ENCODE assay signal across 1 cellular context in the genomic region with DNA sequence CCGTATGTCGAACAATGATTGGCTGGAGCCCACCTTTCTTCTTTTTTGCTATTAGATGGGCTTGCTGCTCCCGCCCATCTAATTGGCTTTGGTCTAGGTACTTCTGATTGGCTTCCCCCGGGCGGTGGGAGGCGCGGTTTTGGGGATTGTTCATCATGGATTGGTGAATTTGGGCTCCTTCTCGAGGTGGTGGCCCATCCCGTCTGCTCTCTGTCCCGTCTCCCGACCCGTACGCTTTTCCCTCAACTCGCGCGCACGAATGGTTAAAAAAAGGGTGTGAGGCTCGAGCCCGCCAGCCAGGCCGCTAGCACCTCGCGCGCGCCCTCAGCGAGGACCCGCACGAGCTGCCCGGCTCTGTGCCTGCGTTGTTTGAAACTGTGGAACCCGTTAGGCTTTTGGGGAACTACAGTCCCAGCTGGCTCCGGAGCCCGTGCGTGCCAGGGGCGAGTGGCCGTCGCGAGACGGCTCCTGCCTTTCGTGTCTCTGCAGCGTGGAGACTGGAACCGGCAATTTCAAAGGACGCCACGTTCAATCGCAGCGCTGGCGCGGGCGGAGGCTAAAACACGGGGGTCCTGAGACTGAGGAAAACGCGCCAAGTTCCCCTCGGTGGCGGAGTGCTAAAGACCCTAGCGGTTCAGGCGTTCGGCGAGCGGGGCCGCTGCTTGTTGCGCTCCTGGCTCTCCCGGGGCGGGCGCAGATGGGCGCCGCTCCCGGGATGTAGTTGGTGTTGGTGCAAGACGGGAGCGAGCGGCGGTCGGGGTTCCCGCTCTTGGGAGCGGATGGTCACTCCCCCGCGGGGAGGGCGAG.
TF ChIP-seq lines count a peak whose summit lies in the region.

A gene with protein sequence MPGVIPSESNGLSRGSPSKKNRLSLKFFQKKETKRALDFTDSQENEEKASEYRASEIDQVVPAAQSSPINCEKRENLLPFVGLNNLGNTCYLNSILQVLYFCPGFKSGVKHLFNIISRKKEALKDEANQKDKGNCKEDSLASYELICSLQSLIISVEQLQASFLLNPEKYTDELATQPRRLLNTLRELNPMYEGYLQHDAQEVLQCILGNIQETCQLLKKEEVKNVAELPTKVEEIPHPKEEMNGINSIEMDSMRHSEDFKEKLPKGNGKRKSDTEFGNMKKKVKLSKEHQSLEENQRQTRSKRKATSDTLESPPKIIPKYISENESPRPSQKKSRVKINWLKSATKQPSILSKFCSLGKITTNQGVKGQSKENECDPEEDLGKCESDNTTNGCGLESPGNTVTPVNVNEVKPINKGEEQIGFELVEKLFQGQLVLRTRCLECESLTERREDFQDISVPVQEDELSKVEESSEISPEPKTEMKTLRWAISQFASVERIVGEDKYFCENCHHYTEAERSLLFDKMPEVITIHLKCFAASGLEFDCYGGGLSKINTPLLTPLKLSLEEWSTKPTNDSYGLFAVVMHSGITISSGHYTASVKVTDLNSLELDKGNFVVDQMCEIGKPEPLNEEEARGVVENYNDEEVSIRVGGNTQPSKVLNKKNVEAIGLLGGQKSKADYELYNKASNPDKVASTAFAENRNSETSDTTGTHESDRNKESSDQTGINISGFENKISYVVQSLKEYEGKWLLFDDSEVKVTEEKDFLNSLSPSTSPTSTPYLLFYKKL (plus strand): TSS at position 584 of the 807 bp plus-strand sequence. CDS start 2,819 bp downstream, outside the sequence.

TF ChIP-seq in HEK293, 187 proteins besides CTCF, POLR2A, EP300 and RAD21 (continued from another document and continues in another):
- TF ChIP-seq, protein P1, sequence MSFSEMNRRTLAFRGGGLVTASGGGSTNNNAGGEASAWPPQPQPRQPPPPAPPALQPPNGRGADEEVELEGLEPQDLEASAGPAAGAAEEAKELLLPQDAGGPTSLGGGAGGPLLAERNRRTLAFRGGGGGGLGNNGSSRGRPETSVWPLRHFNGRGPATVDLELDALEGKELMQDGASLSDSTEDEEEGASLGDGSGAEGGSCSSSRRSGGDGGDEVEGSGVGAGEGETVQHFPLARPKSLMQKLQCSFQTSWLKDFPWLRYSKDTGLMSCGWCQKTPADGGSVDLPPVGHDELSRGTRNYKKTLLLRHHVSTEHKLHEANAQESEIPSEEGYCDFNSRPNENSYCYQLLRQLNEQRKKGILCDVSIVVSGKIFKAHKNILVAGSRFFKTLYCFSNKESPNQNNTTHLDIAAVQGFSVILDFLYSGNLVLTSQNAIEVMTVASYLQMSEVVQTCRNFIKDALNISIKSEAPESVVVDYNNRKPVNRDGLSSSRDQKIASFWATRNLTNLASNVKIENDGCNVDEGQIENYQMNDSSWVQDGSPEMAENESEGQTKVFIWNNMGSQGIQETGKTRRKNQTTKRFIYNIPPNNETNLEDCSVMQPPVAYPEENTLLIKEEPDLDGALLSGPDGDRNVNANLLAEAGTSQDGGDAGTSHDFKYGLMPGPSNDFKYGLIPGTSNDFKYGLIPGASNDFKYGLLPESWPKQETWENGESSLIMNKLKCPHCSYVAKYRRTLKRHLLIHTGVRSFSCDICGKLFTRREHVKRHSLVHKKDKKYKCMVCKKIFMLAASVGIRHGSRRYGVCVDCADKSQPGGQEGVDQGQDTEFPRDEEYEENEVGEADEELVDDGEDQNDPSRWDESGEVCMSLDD (tag by site-specific recombination; IDR thresholded peaks at IDR 0.05) = peak; percentile 76; the same call in 1 of the 2 replicates
- TF ChIP-seq ZNF24 (tag by site-specific recombination; IDR thresholded peaks at IDR 0.05) (peak; percentile 80; the same call in 1 of the 2 replicates), FEZF1 (tag by site-specific recombination; IDR thresholded peaks at IDR 0.05) (peak; percentile 6; the same call in 1 of the 2 replicates), ZBTB8A (tag by site-specific recombination; IDR thresholded peaks at IDR 0.05) (peak; percentile 80; the same call in 1 of the 2 replicates), ZNF600 (tag by site-specific recombination; IDR thresholded peaks at IDR 0.05) (peak; percentile 61; the same call in 1 of the 2 replicates), KLF10 (tag by site-specific recombination; IDR thresholded peaks at IDR 0.05) (peak; percentile 97), ZNF394 (tag by site-specific recombination; IDR thresholded peaks at IDR 0.05; ENCODE audit: borderline replicate concordance) (peak; percentile 65), ZNF341 (tag by site-specific recombination; IDR thresholded peaks at IDR 0.05; ENCODE audit: low read depth) (peak; percentile 99), ZNF610 (tag by site-specific recombination; IDR thresholded peaks at IDR 0.05; ENCODE audit: borderline replicate concordance) (peak; percentile 60; the same call in 1 of the 2 replicates), ZFHX2 (tag by site-specific recombination; conservative IDR thresholded peaks at IDR 0.05) (peak; percentile 64), SP7 (tag by site-specific recombination; IDR thresholded peaks at IDR 0.05) (peak; percentile 87), SCRT1 (tag by site-specific recombination; IDR thresholded peaks at IDR 0.05; ENCODE audit: borderline replicate concordance) (peak; percentile 84), KLF1 (tag by site-specific recombination; IDR thresholded peaks at IDR 0.05) (peak; percentile 26), ZNF140 (tag by site-specific recombination; IDR thresholded peaks at IDR 0.05) (no peak), ZNF391 (tag by site-specific recombination; IDR thresholded peaks at IDR 0.05; ENCODE audit: borderline replicate concordance, low read depth) (peak; percentile 65; the same call in 1 of the 2 replicates), SCRT2 (tag by site-specific recombination; IDR thresholded peaks at IDR 0.05) (peak; percentile 96), ZNF311 (tag by site-specific recombination; IDR thresholded peaks at IDR 0.05; ENCODE audit: borderline replicate concordance) (no peak), ZNF121 (tag by site-specific recombination; IDR thresholded peaks at IDR 0.05) (peak; percentile 13; the same call in 1 of the 2 replicates), ZNF426 (tag by site-specific recombination; IDR thresholded peaks at IDR 0.05) (no peak), ZNF404 (tag by site-specific recombination; IDR thresholded peaks at IDR 0.05) (no peak)
- TF ChIP-seq, protein P2, sequence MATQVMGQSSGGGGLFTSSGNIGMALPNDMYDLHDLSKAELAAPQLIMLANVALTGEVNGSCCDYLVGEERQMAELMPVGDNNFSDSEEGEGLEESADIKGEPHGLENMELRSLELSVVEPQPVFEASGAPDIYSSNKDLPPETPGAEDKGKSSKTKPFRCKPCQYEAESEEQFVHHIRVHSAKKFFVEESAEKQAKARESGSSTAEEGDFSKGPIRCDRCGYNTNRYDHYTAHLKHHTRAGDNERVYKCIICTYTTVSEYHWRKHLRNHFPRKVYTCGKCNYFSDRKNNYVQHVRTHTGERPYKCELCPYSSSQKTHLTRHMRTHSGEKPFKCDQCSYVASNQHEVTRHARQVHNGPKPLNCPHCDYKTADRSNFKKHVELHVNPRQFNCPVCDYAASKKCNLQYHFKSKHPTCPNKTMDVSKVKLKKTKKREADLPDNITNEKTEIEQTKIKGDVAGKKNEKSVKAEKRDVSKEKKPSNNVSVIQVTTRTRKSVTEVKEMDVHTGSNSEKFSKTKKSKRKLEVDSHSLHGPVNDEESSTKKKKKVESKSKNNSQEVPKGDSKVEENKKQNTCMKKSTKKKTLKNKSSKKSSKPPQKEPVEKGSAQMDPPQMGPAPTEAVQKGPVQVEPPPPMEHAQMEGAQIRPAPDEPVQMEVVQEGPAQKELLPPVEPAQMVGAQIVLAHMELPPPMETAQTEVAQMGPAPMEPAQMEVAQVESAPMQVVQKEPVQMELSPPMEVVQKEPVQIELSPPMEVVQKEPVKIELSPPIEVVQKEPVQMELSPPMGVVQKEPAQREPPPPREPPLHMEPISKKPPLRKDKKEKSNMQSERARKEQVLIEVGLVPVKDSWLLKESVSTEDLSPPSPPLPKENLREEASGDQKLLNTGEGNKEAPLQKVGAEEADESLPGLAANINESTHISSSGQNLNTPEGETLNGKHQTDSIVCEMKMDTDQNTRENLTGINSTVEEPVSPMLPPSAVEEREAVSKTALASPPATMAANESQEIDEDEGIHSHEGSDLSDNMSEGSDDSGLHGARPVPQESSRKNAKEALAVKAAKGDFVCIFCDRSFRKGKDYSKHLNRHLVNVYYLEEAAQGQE (tag by site-specific recombination; IDR thresholded peaks at IDR 0.05) = peak; percentile 22; the same call in 1 of the 2 replicates
- TF ChIP-seq, protein P3, sequence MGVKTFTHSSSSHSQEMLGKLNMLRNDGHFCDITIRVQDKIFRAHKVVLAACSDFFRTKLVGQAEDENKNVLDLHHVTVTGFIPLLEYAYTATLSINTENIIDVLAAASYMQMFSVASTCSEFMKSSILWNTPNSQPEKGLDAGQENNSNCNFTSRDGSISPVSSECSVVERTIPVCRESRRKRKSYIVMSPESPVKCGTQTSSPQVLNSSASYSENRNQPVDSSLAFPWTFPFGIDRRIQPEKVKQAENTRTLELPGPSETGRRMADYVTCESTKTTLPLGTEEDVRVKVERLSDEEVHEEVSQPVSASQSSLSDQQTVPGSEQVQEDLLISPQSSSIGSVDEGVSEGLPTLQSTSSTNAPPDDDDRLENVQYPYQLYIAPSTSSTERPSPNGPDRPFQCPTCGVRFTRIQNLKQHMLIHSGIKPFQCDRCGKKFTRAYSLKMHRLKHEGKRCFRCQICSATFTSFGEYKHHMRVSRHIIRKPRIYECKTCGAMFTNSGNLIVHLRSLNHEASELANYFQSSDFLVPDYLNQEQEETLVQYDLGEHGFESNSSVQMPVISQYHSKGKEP (tag by site-specific recombination; IDR thresholded peaks at IDR 0.05) = peak; percentile 16; the same call in 1 of the 2 replicates
- TF ChIP-seq, protein P4, sequence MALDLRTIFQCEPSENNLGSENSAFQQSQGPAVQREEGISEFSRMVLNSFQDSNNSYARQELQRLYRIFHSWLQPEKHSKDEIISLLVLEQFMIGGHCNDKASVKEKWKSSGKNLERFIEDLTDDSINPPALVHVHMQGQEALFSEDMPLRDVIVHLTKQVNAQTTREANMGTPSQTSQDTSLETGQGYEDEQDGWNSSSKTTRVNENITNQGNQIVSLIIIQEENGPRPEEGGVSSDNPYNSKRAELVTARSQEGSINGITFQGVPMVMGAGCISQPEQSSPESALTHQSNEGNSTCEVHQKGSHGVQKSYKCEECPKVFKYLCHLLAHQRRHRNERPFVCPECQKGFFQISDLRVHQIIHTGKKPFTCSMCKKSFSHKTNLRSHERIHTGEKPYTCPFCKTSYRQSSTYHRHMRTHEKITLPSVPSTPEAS (tag by site-specific recombination; IDR thresholded peaks at IDR 0.05) = no peak
- TF ChIP-seq, protein P5, sequence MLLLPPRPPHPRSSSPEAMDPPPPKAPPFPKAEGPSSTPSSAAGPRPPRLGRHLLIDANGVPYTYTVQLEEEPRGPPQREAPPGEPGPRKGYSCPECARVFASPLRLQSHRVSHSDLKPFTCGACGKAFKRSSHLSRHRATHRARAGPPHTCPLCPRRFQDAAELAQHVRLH (tag by site-specific recombination; IDR thresholded peaks at IDR 0.05) = peak; percentile 46; the same call in 1 of the 2 replicates
- TF ChIP-seq, protein P6, sequence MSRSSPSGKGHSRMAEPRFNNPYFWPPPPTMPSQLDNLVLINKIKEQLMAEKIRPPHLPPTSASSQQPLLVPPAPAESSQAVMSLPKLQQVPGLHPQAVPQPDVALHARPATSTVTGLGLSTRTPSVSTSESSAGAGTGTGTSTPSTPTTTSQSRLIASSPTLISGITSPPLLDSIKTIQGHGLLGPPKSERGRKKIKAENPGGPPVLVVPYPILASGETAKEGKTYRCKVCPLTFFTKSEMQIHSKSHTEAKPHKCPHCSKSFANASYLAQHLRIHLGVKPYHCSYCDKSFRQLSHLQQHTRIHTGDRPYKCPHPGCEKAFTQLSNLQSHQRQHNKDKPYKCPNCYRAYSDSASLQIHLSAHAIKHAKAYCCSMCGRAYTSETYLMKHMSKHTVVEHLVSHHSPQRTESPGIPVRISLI (tag by site-specific recombination; IDR thresholded peaks at IDR 0.05) = peak; percentile 99
- TF ChIP-seq, protein P7, sequence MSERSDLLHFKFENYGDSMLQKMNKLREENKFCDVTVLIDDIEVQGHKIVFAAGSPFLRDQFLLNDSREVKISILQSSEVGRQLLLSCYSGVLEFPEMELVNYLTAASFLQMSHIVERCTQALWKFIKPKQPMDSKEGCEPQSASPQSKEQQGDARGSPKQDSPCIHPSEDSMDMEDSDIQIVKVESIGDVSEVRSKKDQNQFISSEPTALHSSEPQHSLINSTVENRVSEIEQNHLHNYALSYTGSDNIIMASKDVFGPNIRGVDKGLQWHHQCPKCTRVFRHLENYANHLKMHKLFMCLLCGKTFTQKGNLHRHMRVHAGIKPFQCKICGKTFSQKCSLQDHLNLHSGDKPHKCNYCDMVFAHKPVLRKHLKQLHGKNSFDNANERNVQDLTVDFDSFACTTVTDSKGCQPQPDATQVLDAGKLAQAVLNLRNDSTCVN (tag by site-specific recombination; optimal IDR thresholded peaks at IDR 0.05) = peak; percentile 96
- TF ChIP-seq, protein P8, sequence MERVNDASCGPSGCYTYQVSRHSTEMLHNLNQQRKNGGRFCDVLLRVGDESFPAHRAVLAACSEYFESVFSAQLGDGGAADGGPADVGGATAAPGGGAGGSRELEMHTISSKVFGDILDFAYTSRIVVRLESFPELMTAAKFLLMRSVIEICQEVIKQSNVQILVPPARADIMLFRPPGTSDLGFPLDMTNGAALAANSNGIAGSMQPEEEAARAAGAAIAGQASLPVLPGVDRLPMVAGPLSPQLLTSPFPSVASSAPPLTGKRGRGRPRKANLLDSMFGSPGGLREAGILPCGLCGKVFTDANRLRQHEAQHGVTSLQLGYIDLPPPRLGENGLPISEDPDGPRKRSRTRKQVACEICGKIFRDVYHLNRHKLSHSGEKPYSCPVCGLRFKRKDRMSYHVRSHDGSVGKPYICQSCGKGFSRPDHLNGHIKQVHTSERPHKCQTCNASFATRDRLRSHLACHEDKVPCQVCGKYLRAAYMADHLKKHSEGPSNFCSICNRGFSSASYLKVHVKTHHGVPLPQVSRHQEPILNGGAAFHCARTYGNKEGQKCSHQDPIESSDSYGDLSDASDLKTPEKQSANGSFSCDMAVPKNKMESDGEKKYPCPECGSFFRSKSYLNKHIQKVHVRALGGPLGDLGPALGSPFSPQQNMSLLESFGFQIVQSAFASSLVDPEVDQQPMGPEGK (tag by site-specific recombination; IDR thresholded peaks at IDR 0.05) = peak; percentile 57; the same call in 1 of the 2 replicates
- TF ChIP-seq, protein P9, sequence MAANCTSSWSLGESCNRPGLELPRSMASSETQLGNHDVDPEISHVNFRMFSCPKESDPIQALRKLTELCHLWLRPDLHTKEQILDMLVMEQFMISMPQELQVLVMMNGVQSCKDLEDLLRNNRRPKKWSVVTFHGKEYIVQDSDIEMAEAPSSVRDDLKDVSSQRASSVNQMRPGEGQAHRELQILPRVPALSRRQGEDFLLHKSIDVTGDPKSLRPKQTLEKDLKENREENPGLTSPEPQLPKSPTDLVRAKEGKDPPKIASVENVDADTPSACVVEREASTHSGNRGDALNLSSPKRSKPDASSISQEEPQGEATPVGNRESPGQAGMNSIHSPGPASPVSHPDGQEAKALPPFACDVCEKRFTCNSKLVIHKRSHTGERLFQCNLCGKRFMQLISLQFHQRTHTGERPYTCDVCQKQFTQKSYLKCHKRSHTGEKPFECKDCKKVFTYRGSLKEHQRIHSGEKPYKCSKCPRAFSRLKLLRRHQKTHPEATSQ (tag by site-specific recombination; IDR thresholded peaks at IDR 0.05) = no peak; the same call in 1 of the 2 replicates
- TF ChIP-seq, protein P10, sequence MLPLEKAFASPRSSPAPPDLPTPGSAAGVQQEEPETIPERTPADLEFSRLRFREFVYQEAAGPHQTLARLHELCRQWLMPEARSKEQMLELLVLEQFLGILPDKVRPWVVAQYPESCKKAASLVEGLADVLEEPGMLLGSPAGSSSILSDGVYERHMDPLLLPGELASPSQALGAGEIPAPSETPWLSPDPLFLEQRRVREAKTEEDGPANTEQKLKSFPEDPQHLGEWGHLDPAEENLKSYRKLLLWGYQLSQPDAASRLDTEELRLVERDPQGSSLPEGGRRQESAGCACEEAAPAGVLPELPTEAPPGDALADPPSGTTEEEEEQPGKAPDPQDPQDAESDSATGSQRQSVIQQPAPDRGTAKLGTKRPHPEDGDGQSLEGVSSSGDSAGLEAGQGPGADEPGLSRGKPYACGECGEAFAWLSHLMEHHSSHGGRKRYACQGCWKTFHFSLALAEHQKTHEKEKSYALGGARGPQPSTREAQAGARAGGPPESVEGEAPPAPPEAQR (tag by site-specific recombination; IDR thresholded peaks at IDR 0.05) = peak; percentile 90
